ENCODE assay signal across 23 cellular contexts in the genomic region with DNA sequence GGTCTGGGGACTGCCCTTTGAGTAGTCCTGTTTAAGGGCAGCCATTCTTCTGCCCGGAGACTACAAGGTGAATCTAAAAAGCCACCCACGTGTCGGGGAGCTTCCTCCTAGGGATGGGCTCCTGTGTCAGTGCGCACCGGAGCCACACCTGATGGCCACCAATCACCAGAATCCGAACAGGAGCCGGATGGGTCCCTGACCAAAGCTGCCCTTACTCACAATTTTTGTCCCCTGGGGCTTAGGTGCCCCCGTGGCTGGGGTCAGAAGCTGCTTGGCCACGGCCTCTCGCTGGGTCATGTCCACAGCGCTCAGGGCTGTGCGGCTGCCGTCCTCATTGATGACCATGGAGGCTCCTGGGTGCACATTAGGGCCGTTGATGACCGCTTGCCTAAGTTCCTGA. TPM values are rescaled to one million over a fixed set of nuclear protein-coding genes. Genes with fewer than 3 reads are reported as not detected.
DNase-seq lines count a peak whose midpoint lies in the region; ATAC-seq, FAIRE-seq and TF ChIP-seq lines count a peak whose summit lies in the region.
"Had no signal": no experiment of that assay in that cellular context is flagged by ENCODE, and none has a peak within 500 bp of the region (broad histone marks: within the 10 kb centered on the region; RNA-seq: fewer than 3 reads in every experiment).

No MANE protein-coding gene starts in this region.

- H3K9me3 ChIP-seq in HepG2 (ENCODE audit: low read length) (no peaks in the 10 kb centered on the region), right lobe of liver (no peaks in the 10 kb centered on the region), mesenchymal stem cell (ENCODE audit: control insufficient read depth, low read length) (no peaks in the 10 kb centered on the region)

- H2BK5ac ChIP-seq in mesenchymal stem cell (ENCODE audit: low read depth, low read length, poor library complexity, severe bottlenecking), result no peak overlapping the region

- no peak for ATAC-seq in HepG2
- ATAC-seq in right lobe of liver, result no peak
- ATAC-seq in stimulated activated naive B cell treated with anti-CD40 and anti-IgM and Interleukin-4, amounts not matched to agents 10 μg/mL and 1 μg/mL and 100 μg/mL, for 72 hours (replicated peaks), result no peak
- no peak for ATAC-seq in GM21619 (IDR thresholded peaks at IDR 0.05; ENCODE audit: unreplicated experiment)
- ATAC-seq: GM12878, HCT116 had no signal

- H3K4me1 Mint-ChIP-seq in stimulated activated naive B cell treated with anti-CD40 and anti-IgM and Interleukin-4, amounts not matched to agents 10 μg/mL and 1 μg/mL and 100 μg/mL, for 72 hours, result peaks cover 25 to 34% of the 10 kb centered on the region in 2 donors

- peak overlapping the region; percentile 12 for H2BK15ac ChIP-seq in mesenchymal stem cell (ENCODE audit: low read depth, poor library complexity, severe bottlenecking)

- no peak overlapping the region for H3K4me2 ChIP-seq in HepG2 (ENCODE audit: low read depth, low read length)
- no peak overlapping the region for H3K4me2 ChIP-seq in mesenchymal stem cell (ENCODE audit: low read length, poor library complexity, severe bottlenecking)

- no peaks in the 10 kb centered on the region for H3K27me3 ChIP-seq in HepG2 (ENCODE audit: control insufficient read depth in 1 of 2, insufficient read depth in 2 of 2, low read length in 2 of 2)
- H3K27me3 ChIP-seq in right lobe of liver, result no peaks in the 10 kb centered on the region
- H3K27me3 ChIP-seq in mesenchymal stem cell (ENCODE audit: control insufficient read depth in 1 of 2, insufficient read depth in 1 of 2, low read length in 2 of 2), result no peaks in the 10 kb centered on the region

- H3K9ac ChIP-seq in HepG2 (ENCODE audit: insufficient read depth, low read depth, low read length) (no peak overlapping the region), mesenchymal stem cell (ENCODE audit: low read length) (no peak overlapping the region)

- no peak overlapping the region for H3K4me3 Mint-ChIP-seq in stimulated activated naive B cell treated with anti-CD40 and anti-IgM and Interleukin-4, amounts not matched to agents 10 μg/mL and 1 μg/mL and 100 μg/mL, for 72 hours
- H3K4me3 Mint-ChIP-seq: B cell; CD4-positive, CD25-positive, alpha-beta regulatory T cell; CD8-positive, alpha-beta memory T cell; HFFc6; IgD-negative memory B cell had no signal

- no TSS peak for BruUV-seq in HepG2 (replicated peaks; lab: Mats Ljungman, UMichigan)

- peaks cover 2% of the 10 kb centered on the region; the same call in 1 of the 2 replicates for H4K20me1 ChIP-seq in HepG2 (ENCODE audit: insufficient read depth, low read length)

- H3K79me1 ChIP-seq in mesenchymal stem cell (replicated peaks; ENCODE audit: low read length, poor library complexity, severe bottlenecking), result peaks cover 4% of the 10 kb centered on the region

- H3K9me3 Mint-ChIP-seq in stimulated activated naive B cell treated with anti-CD40 and anti-IgM and Interleukin-4, amounts not matched to agents 10 μg/mL and 1 μg/mL and 100 μg/mL, for 72 hours, result no peaks in the 10 kb centered on the region
- H3K9me3 Mint-ChIP-seq: HFFc6 had no signal

- intact Hi-C loops in HepG2 (cut with micrococcal nuclease; ENCODE audit: unreplicated experiment) (no loop called here), right lobe of liver (cut with DNase I) (no loop called here)

- TF ChIP-seq EP300 in HepG2 (IDR thresholded peaks at IDR 0.05; ENCODE audit: low read depth in 2 of 2, low read length in 2 of 2) (no peak), HepG2 (CRISPR knock-in tag; IDR thresholded peaks at IDR 0.05; ENCODE audit: borderline replicate concordance) (no peak)

- H3K36me3 ChIP-seq in HepG2 (replicated peaks in 1 of 2; ENCODE audit: control insufficient read depth in 1 of 2, insufficient read depth in 2 of 2, low read length in 2 of 2) (peaks cover 51 to 95% of the 10 kb centered on the region in 2 experiments), right lobe of liver (peaks cover under 1 to 13% (median 5%) of the 10 kb centered on the region in 4 donors), mesenchymal stem cell (ENCODE audit: control insufficient read depth in 1 of 2, insufficient read depth in 2 of 2, low read depth in 1 of 2, low read length in 2 of 2) (peaks cover 56 to 75% of the 10 kb centered on the region in 2 experiments)

- no peak overlapping the region for H3K14ac ChIP-seq in mesenchymal stem cell (ENCODE audit: low read length in 2 of 2)

- 99% methylated on average over 15 of the region's 15 CpGs for whole genome bisulfite sequencing in HepG2 (ENCODE audit: low lambda C conversion rate)
- no CpG with 5 or more reads among the region's 15 CpGs for WGBS in right lobe of liver (ENCODE audit: insufficient coverage, low coverage, low lambda C conversion rate, missing lambda C conversion rate)
- WGBS in mesenchymal stem cell, result 95% methylated on average over 15 of the region's 15 CpGs

- H3K18ac ChIP-seq in mesenchymal stem cell (ENCODE audit: low read depth in 1 of 2, low read length in 2 of 2), result no peak overlapping the region

- in situ Hi-C loops in HepG2 (cut with HindIII; ENCODE audit: extremely low pct_ligation_motif_present, low pct_unique_long_range_greater_than_20kb), result loop anchor here (5.0 to 10.0 kb wide), 2 partner anchors 248 to 340 kb away; no protein-coding TSS in a partner anchor

- TF ChIP-seq CTCF in HepG2 (CRISPR knock-in tag; IDR thresholded peaks at IDR 0.05), result no peak
- no peak for TF ChIP-seq CTCF in right lobe of liver (IDR thresholded peaks at IDR 0.05)

- H3K27ac ChIP-seq in HepG2 (ENCODE audit: extremely low read length, insufficient read depth, low read length), result no peak overlapping the region
- H3K27ac ChIP-seq in right lobe of liver, result no peak overlapping the region
- H3K27ac ChIP-seq in mesenchymal stem cell (ENCODE audit: low read length, poor library complexity, severe bottlenecking), result no peak overlapping the region

- H2AK5ac ChIP-seq in mesenchymal stem cell (ENCODE audit: low read length, severe bottlenecking), result no peak overlapping the region

- H3K4me3 ChIP-seq in HepG2 (replicated peaks in 1 of 3; ENCODE audit: insufficient read depth in 1 of 3, low read depth in 2 of 3, low read length in 3 of 3) (no peak overlapping the region), right lobe of liver (no peak overlapping the region), mesenchymal stem cell (ENCODE audit: insufficient read depth in 1 of 2, low read depth in 1 of 2, low read length in 2 of 2) (no peak overlapping the region)
- H3K4me3 ChIP-seq: GM12878 had no signal

- no peak for FAIRE-seq in HepG2 (lab: Jason Lieb, UNC)
- FAIRE-seq: GM12878, GM18507, HTR-8/SVneo had no signal

- H3K27me3 Mint-ChIP-seq in stimulated activated naive B cell treated with anti-CD40 and anti-IgM and Interleukin-4, amounts not matched to agents 10 μg/mL and 1 μg/mL and 100 μg/mL, for 72 hours, result no peaks in the 10 kb centered on the region
- H3K27me3 Mint-ChIP-seq: B cell; CD4-positive, CD25-positive, alpha-beta regulatory T cell; IgD-negative memory B cell had no signal

- TF ChIP-seq POLR2A in HepG2 (IDR thresholded peaks at IDR 0.05; ENCODE audit: insufficient read depth in 1 of 2, low read depth in 2 of 2, low read length in 2 of 2) (no peak), right lobe of liver (IDR thresholded peaks at IDR 0.05) (no peak)

- H2AFZ ChIP-seq in HepG2 (ENCODE audit: low read length) (no peak overlapping the region), mesenchymal stem cell (ENCODE audit: low read depth, low read length) (no peak overlapping the region)

- H3K27ac Mint-ChIP-seq in stimulated activated naive B cell treated with anti-CD40 and anti-IgM and Interleukin-4, amounts not matched to agents 10 μg/mL and 1 μg/mL and 100 μg/mL, for 72 hours, result peak overlapping the region; percentile 9
- H3K27ac Mint-ChIP-seq: CD8-positive, alpha-beta memory T cell; HFFc6 had no signal

- no peak overlapping the region for H2BK12ac ChIP-seq in mesenchymal stem cell (ENCODE audit: low read length in 2 of 2)

- CTCF ChIA-PET in HepG2 (lab: Yijun Ruan, JAX; ENCODE audit: low intra/inter-chr PET ratio, low total read pairs), result no interaction called here

- H4K91ac ChIP-seq in mesenchymal stem cell (ENCODE audit: low read length), result no peak overlapping the region

- no peak overlapping the region for H3K4ac ChIP-seq in mesenchymal stem cell (ENCODE audit: low read depth in 1 of 2, low read length in 2 of 2)

- peaks cover 66 to 84% of the 10 kb centered on the region in 2 donors for H3K36me3 Mint-ChIP-seq in stimulated activated naive B cell treated with anti-CD40 and anti-IgM and Interleukin-4, amounts not matched to agents 10 μg/mL and 1 μg/mL and 100 μg/mL, for 72 hours

- H3K79me2 ChIP-seq in HepG2 (ENCODE audit: insufficient read depth, low read length), result no peaks in the 10 kb centered on the region

- no peak for TF ChIP-seq RAD21 in HepG2 (CRISPR knock-in tag; IDR thresholded peaks at IDR 0.05)

- H3K4me1 ChIP-seq in HepG2 (ENCODE audit: insufficient read depth, low read length) (no peaks in the 10 kb centered on the region), right lobe of liver (peaks cover 0 to 38% (median 17%) of the 10 kb centered on the region in 4 donors), mesenchymal stem cell (ENCODE audit: control insufficient read depth, insufficient read depth, low read depth, low read length) (peaks cover 7% of the 10 kb centered on the region)

- no peak for DNase-seq in HepG2 (ENCODE audit: low spot score)
- no peak for DNase-seq in right lobe of liver
- DNase-seq in mesenchymal stem cell, result no peak
- DNase-seq in stimulated activated naive B cell treated with anti-CD40 and anti-IgM and Interleukin-4, amounts not matched to agents 10 μg/mL and 1 μg/mL and 100 μg/mL, for 72 hours, result no peak
- no peak for DNase-seq in NCI-H69 (lab: John Stamatoyannopoulos, UW)
- DNase-seq: C1 segment of cervical spinal cord; CD4-positive, CD25-positive, alpha-beta regulatory T cell; CD8-positive, alpha-beta memory T cell; COR-L47; DMS 273 treated with DMSO at 0.1 percent for 48 hours; DMS53; DND-41; EL; GOT3; H7; HFFc6 had no signal

- H3K23ac ChIP-seq in mesenchymal stem cell (ENCODE audit: low read length in 2 of 2), result no peak overlapping the region

- POLR2A ChIA-PET in HepG2 (lab: Yijun Ruan, JAX), result no interaction called here

- no peak overlapping the region for H4K8ac ChIP-seq in mesenchymal stem cell (ENCODE audit: low read length)

- no peak overlapping the region for H2BK120ac ChIP-seq in mesenchymal stem cell (ENCODE audit: low read depth, low read length)

RNA-seq across cellular contexts. Expression of a gene that starts 30.9 kb away (rescaled TPM):
- total RNA-seq in HepG2 (2016; rRNA removed; fragmentation: Illumina TruSeq; extraction: Trizol), result 39.9 and 61.1 TPM in 2 replicates
- 4.1 and 4.4 TPM in 2 replicates for total RNA-seq in HepG2 (2016; cell fraction: cytosol; rRNA removed; fragmentation: Illumina TruSeq; extraction: Trizol; ENCODE audit: low read depth)
- total RNA-seq in HepG2 (2016; cell fraction: insoluble cytoplasmic fraction; rRNA removed; fragmentation: Illumina TruSeq; extraction: Trizol), result 41.0 and 46.9 TPM in 2 replicates
- total RNA-seq in HepG2 (2016; cell fraction: membrane; rRNA removed; fragmentation: Illumina TruSeq; extraction: Trizol), result 11.5 and 14.0 TPM in 2 replicates
- 44.7 and 47.5 TPM in 2 replicates for total RNA-seq in HepG2 (2016; cell fraction: nucleus; rRNA removed; fragmentation: Illumina TruSeq; extraction: Trizol)
- polyA plus RNA-seq in HepG2 (2011; rRNA removed), result 6.5 and 7.2 TPM in 2 replicates
- polyA plus RNA-seq in HepG2 (2011; cell fraction: cytosol; rRNA removed), result 4.2 and 4.6 TPM in 2 replicates
- polyA plus RNA-seq in HepG2 (2011; cell fraction: nucleus; rRNA removed), result 13.7 and 16.1 TPM in 2 replicates
- polyA plus RNA-seq in HepG2 (2012), result 13.5 and 22.6 TPM in 2 replicates
- 1.0 TPM in 2 replicates for polyA plus RNA-seq in HepG2 (2016; cell fraction: cytosol; fragmentation: Illumina TruSeq; extraction: Trizol; ENCODE audit: low read depth)
- 14.6 and 20.3 TPM in 2 replicates for polyA plus RNA-seq in HepG2 (2016; cell fraction: insoluble cytoplasmic fraction; fragmentation: Illumina TruSeq; extraction: Trizol; ENCODE audit: low read depth)
- polyA plus RNA-seq in HepG2 (2016; cell fraction: membrane; fragmentation: Illumina TruSeq; extraction: Trizol; ENCODE audit: low read depth), result 2.5 and 3.0 TPM in 2 replicates
- polyA plus RNA-seq in HepG2 (2016; cell fraction: nucleus; fragmentation: Illumina TruSeq; extraction: Trizol; ENCODE audit: insufficient read depth, low read depth), result 26.2 and 30.4 TPM in 2 replicates
- polyA minus RNA-seq in HepG2 (2011; rRNA and poly(A)+ RNA removed; ENCODE audit: low replicate concordance), result 21.9 and 31.1 TPM in 2 replicates
- polyA minus RNA-seq in HepG2 (2011; cell fraction: cytosol; rRNA and poly(A)+ RNA removed), result 18.7 and 22.5 TPM in 2 replicates
- polyA minus RNA-seq in HepG2 (2011; cell fraction: nucleus; rRNA and poly(A)+ RNA removed), result 50.6 and 72.4 TPM in 2 replicates
- total RNA-seq in right lobe of liver, result 10 to 100 TPM; 12.5 to 19.7 (median 14.4) TPM
- 6.9 TPM for polyA plus RNA-seq in mesenchymal stem cell (2013, experiment 1 of 2)
- 6.5 TPM for polyA plus RNA-seq in mesenchymal stem cell (2013, experiment 2 of 2)

RNA-seq across cellular contexts. Expression of a gene that starts 31.2 kb away (rescaled TPM):
- 309 and 342 TPM in 2 replicates for total RNA-seq in HepG2 (2016; rRNA removed; fragmentation: Illumina TruSeq; extraction: Trizol)
- total RNA-seq in HepG2 (2016; cell fraction: cytosol; rRNA removed; fragmentation: Illumina TruSeq; extraction: Trizol; ENCODE audit: low read depth), result 71.6 and 79.2 TPM in 2 replicates
- 310 TPM in 2 replicates for total RNA-seq in HepG2 (2016; cell fraction: insoluble cytoplasmic fraction; rRNA removed; fragmentation: Illumina TruSeq; extraction: Trizol)
- 58.3 and 77.0 TPM in 2 replicates for total RNA-seq in HepG2 (2016; cell fraction: membrane; rRNA removed; fragmentation: Illumina TruSeq; extraction: Trizol)
- total RNA-seq in HepG2 (2016; cell fraction: nucleus; rRNA removed; fragmentation: Illumina TruSeq; extraction: Trizol), result 445 and 480 TPM in 2 replicates
- polyA plus RNA-seq in HepG2 (2011; rRNA removed), result 98.5 and 124 TPM in 2 replicates
- 24.5 and 34.9 TPM in 2 replicates for polyA plus RNA-seq in HepG2 (2011; cell fraction: cytosol; rRNA removed)
- polyA plus RNA-seq in HepG2 (2011; cell fraction: nucleus; rRNA removed), result 236 and 278 TPM in 2 replicates
- polyA plus RNA-seq in HepG2 (2012), result 66.3 and 99.3 TPM in 2 replicates
- polyA plus RNA-seq in HepG2 (2016; cell fraction: cytosol; fragmentation: Illumina TruSeq; extraction: Trizol; ENCODE audit: low read depth), result 8.5 and 10.5 TPM in 2 replicates
- polyA plus RNA-seq in HepG2 (2016; cell fraction: insoluble cytoplasmic fraction; fragmentation: Illumina TruSeq; extraction: Trizol; ENCODE audit: low read depth), result 166 and 170 TPM in 2 replicates
- 10.8 and 14.6 TPM in 2 replicates for polyA plus RNA-seq in HepG2 (2016; cell fraction: membrane; fragmentation: Illumina TruSeq; extraction: Trizol; ENCODE audit: low read depth)
- polyA plus RNA-seq in HepG2 (2016; cell fraction: nucleus; fragmentation: Illumina TruSeq; extraction: Trizol; ENCODE audit: insufficient read depth, low read depth), result 350 and 370 TPM in 2 replicates
- 87.7 and 177 TPM in 2 replicates for polyA minus RNA-seq in HepG2 (2011; rRNA and poly(A)+ RNA removed; ENCODE audit: low replicate concordance)
- polyA minus RNA-seq in HepG2 (2011; cell fraction: cytosol; rRNA and poly(A)+ RNA removed), result 91.6 and 159 TPM in 2 replicates
- polyA minus RNA-seq in HepG2 (2011; cell fraction: nucleus; rRNA and poly(A)+ RNA removed), result 941 and 2,119 TPM in 2 replicates
- 10 to 100 TPM; 47.6 to 68.2 (median 56.1) TPM for total RNA-seq in right lobe of liver
- polyA plus RNA-seq in mesenchymal stem cell (2013, experiment 1 of 2), result 28.0 TPM
- polyA plus RNA-seq in mesenchymal stem cell (2013, experiment 2 of 2), result 28.0 TPM
